ENCODE assay signal across 37 cellular contexts in the genomic region with DNA sequence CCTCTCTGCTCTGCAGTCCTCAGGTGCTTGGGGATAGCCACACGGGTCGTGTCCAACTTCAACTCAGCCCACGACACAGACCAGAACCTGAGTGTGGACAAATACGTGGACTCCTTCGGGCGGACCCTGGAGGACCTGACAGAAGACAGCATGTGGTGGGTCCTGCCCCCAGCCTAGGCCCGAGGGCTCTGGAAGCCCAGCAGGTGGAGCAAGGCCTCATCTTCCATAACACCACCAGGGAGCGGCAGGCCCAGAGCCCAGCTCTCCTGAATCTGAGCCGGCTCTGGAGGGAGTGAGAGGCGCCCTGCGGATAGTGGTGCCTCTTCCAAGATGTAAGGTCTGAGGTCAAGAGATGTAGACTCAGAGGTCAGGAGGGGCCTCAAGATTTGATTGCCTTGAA. TPM values are rescaled to one million over a fixed set of nuclear protein-coding genes. Genes with fewer than 3 reads are reported as not detected.
"Had no signal": no experiment of that assay in that cellular context is flagged by ENCODE, and none has a peak within 500 bp of the region (broad histone marks: within the 10 kb centered on the region; RNA-seq: fewer than 3 reads in every experiment).

No MANE protein-coding gene starts in this region.

- H3K27ac Mint-ChIP-seq: activated CD8-positive, alpha-beta T cell treated with anti-CD3 and anti-CD28 coated beads for 36 hours; activated naive CD8-positive, alpha-beta T cell; activated T-helper 17 cell treated with anti-CD3 and anti-CD28 coated beads, Interleukin-2, amount 50 U/mL, for 72 hours; dendritic cell treated with granulocyte-macrophage colony-stimulating factor and Interleukin-4, amounts not matched to agents 40 ng/mL and 50 ng/mL, for 4 days; WTC11 had no signal

- H3K4me1 ChIP-seq: esophagus muscularis mucosa, foreskin keratinocyte, gastrocnemius medialis had no signal

- H3K27me3 Mint-ChIP-seq: activated T-helper 17 cell treated with anti-CD3 and anti-CD28 coated beads, Interleukin-2, amount 50 U/mL, for 72 hours had no signal

- H3K4me1 Mint-ChIP-seq: activated T-helper 17 cell treated with anti-CD3 and anti-CD28 coated beads, Interleukin-2, amount 50 U/mL, for 72 hours; central memory CD8-positive, alpha-beta T cell had no signal

- H3K27me3 ChIP-seq: brain microvascular endothelial cell, dorsolateral prefrontal cortex, foreskin keratinocyte, gastrocnemius medialis had no signal

- H3K36me3 ChIP-seq: brain microvascular endothelial cell, esophagus muscularis mucosa, gastrocnemius medialis had no signal

- DNase-seq: activated CD4-positive, alpha-beta T cell treated with anti-CD3 and anti-CD28 coated beads for 48 hours; activated CD4-positive, alpha-beta T cell treated with anti-CD3 and anti-CD28 coated beads, Interleukin-2, amount 50 U/mL, for 1 hour; activated CD4-positive, alpha-beta T cell treated with anti-CD3 and anti-CD28 coated beads, Interleukin-2, amount 50 U/mL, for 48 hours; activated CD8-positive, alpha-beta memory T cell treated with anti-CD3 and anti-CD28 coated beads for 24 hours; activated CD8-positive, alpha-beta memory T cell treated with anti-CD3 and anti-CD28 coated beads, Interleukin-2, amount 50 U/mL, for 48 hours; activated CD8-positive, alpha-beta T cell treated with anti-CD3 and anti-CD28 coated beads for 36 hours; activated effector memory CD4-positive, alpha-beta T cell treated with Interleukin-2 at 50 U/mL for 16 hours; activated gamma-delta T cell treated with Interleukin-2 at 50 U/mL for 16 hours; activated naive CD4-positive, alpha-beta T cell treated with anti-CD3 and anti-CD28 coated beads, Interleukin-2, amount 50 U/mL, for 16 hours; activated naive CD4-positive, alpha-beta T cell treated with Interleukin-2 at 50 U/mL for 16 hours; activated T-cell treated with anti-CD3 and anti-CD28 coated beads for 4 hours; activated T-cell treated with anti-CD3 and anti-CD28 coated beads, Interleukin-2, amount 50 U/mL, for 4 hours; amniotic stem cell; anterior cingulate cortex; brain microvascular endothelial cell; dorsolateral prefrontal cortex; effector memory CD4-positive, alpha-beta T cell; erythroblast; foreskin keratinocyte; gastrocnemius medialis; glutamatergic neuron; T-helper 2 cell had no signal

- H3K9me3 ChIP-seq: gastrocnemius medialis had no signal

- ATAC-seq: activated CD4-positive, CD25-positive, alpha-beta regulatory T cell treated with anti-CD3 and anti-CD28 coated beads, Interleukin-2, amount 50 U/mL, for 24 hours; activated CD8-positive, alpha-beta T cell treated with anti-CD3 and anti-CD28 coated beads for 36 hours; activated T-cell treated with anti-CD3 and anti-CD28 coated beads, Interleukin-2, amount 50 U/mL, for 4 hours; activated T-helper 17 cell treated with anti-CD3 and anti-CD28 coated beads, Interleukin-2, amount 50 U/mL, for 72 hours; foreskin keratinocyte; gastrocnemius medialis; WTC11 had no signal

- H3K27ac ChIP-seq: brain microvascular endothelial cell, coronary artery, dorsolateral prefrontal cortex, esophagus muscularis mucosa, foreskin keratinocyte, gastrocnemius medialis, VCaP had no signal

- H3K36me3 Mint-ChIP-seq: activated naive CD8-positive, alpha-beta T cell had no signal

- H3K4me3 ChIP-seq: coronary artery, dorsolateral prefrontal cortex, esophagus muscularis mucosa, gastrocnemius medialis had no signal

- FAIRE-seq: astrocyte, bronchial epithelial cell had no signal

- H3K4me3 Mint-ChIP-seq: activated CD8-positive, alpha-beta T cell treated with anti-CD3 and anti-CD28 coated beads for 36 hours; activated naive CD8-positive, alpha-beta T cell; activated T-cell treated with anti-CD3 and anti-CD28 coated beads, Interleukin-2, amount 50 U/mL, for 4 hours; activated T-helper 17 cell treated with anti-CD3 and anti-CD28 coated beads, Interleukin-2, amount 50 U/mL, for 72 hours; central memory CD8-positive, alpha-beta T cell; dendritic cell treated with granulocyte-macrophage colony-stimulating factor and Interleukin-4, amounts not matched to agents 40 ng/mL and 50 ng/mL, for 4 days; WTC11 had no signal

- H3K9me3 Mint-ChIP-seq: activated T-helper 17 cell treated with anti-CD3 and anti-CD28 coated beads, Interleukin-2, amount 50 U/mL, for 72 hours; central memory CD8-positive, alpha-beta T cell had no signal

RNA-seq across cellular contexts. Expression of a gene that starts 19.6 kb away (rescaled TPM):
- total RNA-seq: activated CD8-positive, alpha-beta T cell treated with anti-CD3 and anti-CD28 coated beads for 36 hours; activated T-cell treated with anti-CD3 and anti-CD28 coated beads, Interleukin-2, amount 50 U/mL, for 4 hours; activated T-helper 17 cell treated with anti-CD3 and anti-CD28 coated beads, Interleukin-2, amount 50 U/mL, for 72 hours; astrocyte; bronchial epithelial cell; cardiac septum; cerebellum; esophagus muscularis mucosa; foreskin keratinocyte; gastrocnemius medialis; T-helper 1 cell treated with Interleukin-12 subunit alpha and Interleukin-12 subunit beta and Interleukin-4 antibody, amounts not matched to agents 30 ng/mL and 1 ng/mL, for 36 hours; WTC11 had no signal
- polyA plus RNA-seq: adipose tissue, foreskin keratinocyte had no signal
